In genomic region chr15:77713281-77713680, GRCh38 we compare ENCODE assay signal across 8 cellular contexts.
"Had no signal": no experiment of that assay in that cellular context is flagged by ENCODE, and none has a peak within 500 bp of the region (broad histone marks: within the 10 kb centered on the region; RNA-seq: fewer than 3 reads in every experiment).

No MANE protein-coding gene starts in this region.

- ATAC-seq: HCT116 had no signal

- H3K9me3 Mint-ChIP-seq: GM23338, H9, HFFc6 had no signal

- H3K27ac ChIP-seq: GM23248 had no signal

- DNase-seq: GM23248, GOT3, H7, H9, HCEC 1CT, HFFc6 had no signal

- H3K4me3 Mint-ChIP-seq: GM23338, H9, HFFc6 had no signal
